Comparison of ENCODE assay signal across 8 cellular contexts in the genomic region with DNA sequence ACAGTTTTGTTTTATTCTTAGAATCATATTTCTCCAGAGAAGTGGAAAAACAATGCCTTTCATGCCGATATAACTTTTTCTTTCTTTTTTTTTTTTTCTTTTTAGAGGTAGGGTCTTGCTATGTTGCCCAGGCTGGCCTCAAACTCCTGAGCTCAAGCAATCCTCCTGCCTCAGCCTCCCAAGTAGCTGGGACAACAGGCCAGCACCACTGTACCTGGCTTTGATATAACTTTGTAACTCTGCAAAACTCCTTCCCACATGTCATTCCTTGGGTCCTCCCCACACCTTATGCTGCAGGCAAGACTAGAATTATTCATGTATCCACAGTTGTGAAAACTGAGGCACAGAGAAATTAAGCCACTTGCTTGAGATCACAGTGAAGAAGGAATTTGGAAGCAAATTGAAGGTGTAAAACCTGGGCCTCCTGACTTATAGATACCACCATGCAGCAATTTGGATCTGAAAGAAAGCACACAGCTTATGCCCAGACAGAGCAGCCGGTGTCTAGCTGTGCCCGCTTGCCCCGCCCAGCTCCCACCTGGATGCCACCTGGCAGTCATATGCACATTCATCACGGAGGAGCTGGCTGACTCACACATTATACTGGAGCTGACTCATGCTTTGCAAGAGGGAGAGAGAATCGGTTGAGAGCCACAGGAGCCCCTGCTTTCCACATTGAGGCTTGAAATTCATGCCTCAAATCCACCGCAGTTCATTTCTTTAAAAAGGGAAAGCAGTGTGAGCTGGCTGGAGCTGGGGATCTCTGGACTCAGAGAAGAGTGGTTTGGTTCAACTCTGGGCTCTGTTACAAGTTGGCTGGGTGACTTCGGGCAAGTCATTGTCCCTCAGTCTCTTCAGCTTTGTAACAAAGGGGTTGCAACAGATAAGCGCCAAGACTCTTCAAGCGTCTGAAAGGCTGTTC. TPM values are rescaled to one million over a fixed set of nuclear protein-coding genes. Genes with fewer than 3 reads are reported as not detected.
A peak's percentile ranks its signal among the peaks of the same experiment; 100 is the strongest.
DNase-seq lines count a peak whose midpoint lies in the region; ATAC-seq and TF ChIP-seq lines count a peak whose summit lies in the region.

No MANE protein-coding gene starts in this region.

- no peaks in the 10 kb centered on the region for H3K4me1 ChIP-seq in gastrocnemius medialis

- peaks cover 10 to 26% (median 24%) of the 10 kb centered on the region in 3 donors for H3K27me3 ChIP-seq in gastrocnemius medialis

- DNase-seq in AG08395 (ENCODE audit: low spot score): peak; percentile 89
- DNase-seq in HPDE6-E6E7 (ENCODE audit: extremely low spot score): peak; percentile 99
- DNase-seq in OCI-M1 (lab: John Stamatoyannopoulos, UW): peak; percentile 50
- peak; percentile 78 for DNase-seq in skeletal muscle cell (ENCODE audit: low read depth)
- no peak for DNase-seq in gastrocnemius medialis
- DNase-seq in mesenteric fat pad (ENCODE audit: low spot score): no peak

- no peak for TF ChIP-seq POLR2A in gastrocnemius medialis (IDR thresholded peaks at IDR 0.05)

- H3K36me3 ChIP-seq in gastrocnemius medialis: no peaks in the 10 kb centered on the region

- H3K27ac ChIP-seq in gastrocnemius medialis: no peak overlapping the region

- in situ Hi-C loops in gastrocnemius medialis (cut with MboI; ENCODE audit: low sequenced_read_pairs in 4 of 4): no loop called here

- intact Hi-C loops in gastrocnemius medialis (cut with DNase I; ENCODE audit: low total_unique reads): no loop called here

- ATAC-seq in esophagus mucosa: peak; percentile 85
- ATAC-seq in HG03432 (IDR thresholded peaks at IDR 0.05; ENCODE audit: unreplicated experiment): no peak
- ATAC-seq in gastrocnemius medialis: no peak

- TF ChIP-seq CTCF in gastrocnemius medialis (IDR thresholded peaks at IDR 0.05 in 4 of 5, conservative IDR thresholded peaks at IDR 0.05 in 1 of 5): no peak

- H3K4me3 ChIP-seq in skeletal muscle cell (ENCODE audit: low read depth, low read length): no peak overlapping the region
- H3K4me3 ChIP-seq in gastrocnemius medialis: no peak overlapping the region

- no peaks in the 10 kb centered on the region for H3K9me3 ChIP-seq in gastrocnemius medialis

RNA-seq across cellular contexts. Expression of gene SLC2A1, which starts 8.3 kb away (rescaled TPM):
- total RNA-seq in esophagus mucosa (243 TPM), gastrocnemius medialis (10 to 100 TPM in 2 of 4 donors, 1 to 10 TPM in 2; 6.3 to 16.1 (median 9.4) TPM), mesenteric fat pad (16.3 TPM)

Comparison
In these comparisons a context has a peak if more than half of its experiments do, and no peak if none do; other contexts are left out.
1. DNase-seq: peak in AG08395 (single experiment), HPDE6-E6E7 (single experiment), OCI-M1 (single experiment) and skeletal muscle cell (single experiment); none in gastrocnemius medialis (0 of 2) and mesenteric fat pad (single experiment).
2. RNA of gene SLC2A1, which starts 8.3 kb away (total RNA-seq): 243 TPM in esophagus mucosa (single experiment); 16.3 TPM in mesenteric fat pad (single experiment) and 6.3 to 16.1 TPM in gastrocnemius medialis; every median in the first group is over 10 times any median in the second.